15 cellular contexts compared by ENCODE assay signal in genomic region chr13:100529666-100530065, GRCh38. TPM values are rescaled to one million over a fixed set of nuclear protein-coding genes. Genes with fewer than 3 reads are reported as not detected.
DNase-seq lines count a peak whose midpoint lies in the region; ATAC-seq and TF ChIP-seq lines count a peak whose summit lies in the region.
"Had no signal": no experiment of that assay in that cellular context is flagged by ENCODE, and none has a peak within 500 bp of the region (broad histone marks: within the 10 kb centered on the region; RNA-seq: fewer than 3 reads in every experiment).

No MANE protein-coding gene starts in this region.

- H3K23me2 ChIP-seq in H9 (ENCODE audit: insufficient read length, low read depth, low read length, poor library complexity, severe bottlenecking), result no peaks in the 10 kb centered on the region

- H3K4ac ChIP-seq in H9 (ENCODE audit: low read depth, low read length), result no peak overlapping the region

- peaks cover 3% of the 10 kb centered on the region; the same call in 1 of the 2 replicates for H3K4me1 ChIP-seq in H9 (ENCODE audit: insufficient read depth, low read length)

- WGBS in H9 (ENCODE audit: extremely low coverage, insufficient read length, low lambda C conversion rate), result no CpG with 5 or more reads among the region's 11 CpGs

- no peak overlapping the region for H3T11ph ChIP-seq in H9 (ENCODE audit: low read length)

- intact Hi-C loops in sciatic nerve (cut with DNase I), result no loop called here

- H3K18ac ChIP-seq in H9 (ENCODE audit: insufficient read length, low read depth, low read length), result no peak overlapping the region

- H4K91ac ChIP-seq in H9 (ENCODE audit: insufficient read length, low read depth, low read length), result no peak overlapping the region

- DNase-seq in H9 (no peak), coronary artery (ENCODE audit: low spot score) (peak; percentile 45), nephron progenitor cell (no peak), sciatic nerve (ENCODE audit: low spot score) (peak; percentile 36), T-helper 9 cell (no peak), DMS53 (lab: John Stamatoyannopoulos, UW) (no peak), T-helper 2 cell (no peak)
- DNase-seq: ACHN; Calu3; CD4-positive, CD25-positive, alpha-beta regulatory T cell; DMS79 treated with DMSO at 0.1 percent for 48 hours; EL had no signal

- peaks cover 2% of the 10 kb centered on the region for H4K20me1 ChIP-seq in H9 (ENCODE audit: control insufficient read depth, insufficient read depth, insufficient read length)
- H4K20me1 ChIP-seq: BLaER1 treated with 17β-estradiol and CSF1 and Interleukin-3, amounts not matched to agents 10 nM and 100 nM had no signal

- H4K5ac ChIP-seq in H9 (ENCODE audit: insufficient read length, low read depth, low read length), result no peak overlapping the region

- H2BK20ac ChIP-seq in H9 (ENCODE audit: low read depth, low read length, poor library complexity, severe bottlenecking), result no peak overlapping the region

- H3K27ac ChIP-seq in H9 (ENCODE audit: insufficient read length, low read depth, low read length), result no peak overlapping the region
- no peak overlapping the region for H3K27ac ChIP-seq in coronary artery
- H3K27ac ChIP-seq: BLaER1 treated with 17β-estradiol and CSF1 and Interleukin-3, amounts not matched to agents 10 nM and 100 nM had no signal

- H2BK12ac ChIP-seq in H9 (ENCODE audit: insufficient read length, low read depth, low read length), result no peak overlapping the region

- H3K14ac ChIP-seq in H9 (ENCODE audit: insufficient read depth, low read length), result no peak overlapping the region

- H2BK15ac ChIP-seq in H9 (ENCODE audit: low read depth, low read length), result no peak overlapping the region

- H4K8ac ChIP-seq in H9 (replicated peaks; ENCODE audit: insufficient read length, low read depth, low read length), result no peak overlapping the region

- H3K4me1 Mint-ChIP-seq in H9 (peaks cover 37 to 54% of the 10 kb centered on the region in 2 experiments), nephron progenitor cell (peaks cover 43% of the 10 kb centered on the region)

- no peak overlapping the region for H3K56ac ChIP-seq in H9 (ENCODE audit: insufficient read length, low read depth, low read length)

- no peak for TF ChIP-seq CTCF in H9 (conservative IDR thresholded peaks at IDR 0.05)
- no peak for TF ChIP-seq CTCF in coronary artery (IDR thresholded peaks at IDR 0.05)
- TF ChIP-seq CTCF in nephron progenitor cell (IDR thresholded peaks at IDR 0.05), result no peak

- no peak overlapping the region for H2BK5ac ChIP-seq in H9 (ENCODE audit: insufficient read length, low read length)

- H3K9ac ChIP-seq in H9 (ENCODE audit: extremely low read depth, insufficient read length, low read length), result no peak overlapping the region
- H3K9ac ChIP-seq: BLaER1 treated with 17β-estradiol and CSF1 and Interleukin-3, amounts not matched to agents 10 nM and 100 nM had no signal

- no peak overlapping the region for H2BK120ac ChIP-seq in H9 (ENCODE audit: low read depth, low read length, poor library complexity, severe bottlenecking)

- no peak overlapping the region for H2AK5ac ChIP-seq in H9 (ENCODE audit: insufficient read length, low read length)

- H3K9me3 ChIP-seq in H9 (ENCODE audit: control insufficient read depth, low read depth, low read length), result no peaks in the 10 kb centered on the region

- H3K9me3 Mint-ChIP-seq in H9, result no peaks in the 10 kb centered on the region
- no peaks in the 10 kb centered on the region for H3K9me3 Mint-ChIP-seq in nephron progenitor cell

- H3K36me3 Mint-ChIP-seq in H9 (ENCODE audit: insufficient read depth in 1 of 3, low read depth in 3 of 3) (peaks cover 10 to 29% (median 20%) of the 10 kb centered on the region in 3 experiments; a peak in 6 of 7 replicates), nephron progenitor cell (ENCODE audit: low read depth) (peaks cover 49% of the 10 kb centered on the region)

- H3K27ac Mint-ChIP-seq in H9 (peak overlapping the region; percentile 21 to 79 (median 65); a peak in 4 of 7 replicates), nephron progenitor cell (peak overlapping the region; percentile 42)
- H3K27ac Mint-ChIP-seq: CD4-positive, CD25-positive, alpha-beta regulatory T cell had no signal

- H3K4me3 Mint-ChIP-seq in H9, result no peak overlapping the region
- H3K4me3 Mint-ChIP-seq in nephron progenitor cell, result no peak overlapping the region
- H3K4me3 Mint-ChIP-seq: CD4-positive, CD25-positive, alpha-beta regulatory T cell had no signal

- peaks cover 1% of the 10 kb centered on the region; the same call in 1 of the 2 replicates for H3K27me3 Mint-ChIP-seq in H9 (ENCODE audit: low read depth)
- peaks cover 4% of the 10 kb centered on the region for H3K27me3 Mint-ChIP-seq in nephron progenitor cell (ENCODE audit: low read depth, poor library complexity)
- H3K27me3 Mint-ChIP-seq: CD4-positive, CD25-positive, alpha-beta regulatory T cell had no signal

- ATAC-seq in sciatic nerve (no peak), GM18498 (IDR thresholded peaks at IDR 0.05; ENCODE audit: unreplicated experiment) (no peak)
- ATAC-seq: HCT116 had no signal

- H3K4me2 ChIP-seq in H9 (ENCODE audit: insufficient read depth, insufficient read length, low read length), result no peak overlapping the region

- H3K79me1 ChIP-seq in H9 (ENCODE audit: insufficient read depth, low read depth, low read length, poor library complexity, severe bottlenecking), result no peaks in the 10 kb centered on the region

- H2AFZ ChIP-seq in H9 (ENCODE audit: low read length), result no peak overlapping the region

- no peak overlapping the region for H3K4me3 ChIP-seq in coronary artery
- H3K4me3 ChIP-seq: BLaER1 treated with 17β-estradiol and CSF1 and Interleukin-3, amounts not matched to agents 10 nM and 100 nM had no signal

- no peaks in the 10 kb centered on the region for H3K27me3 ChIP-seq in H9 (ENCODE audit: insufficient read depth, low read length)
- H3K27me3 ChIP-seq: BLaER1 treated with 17β-estradiol and CSF1 and Interleukin-3, amounts not matched to agents 10 nM and 100 nM had no signal

- H3K79me2 ChIP-seq in H9 (ENCODE audit: insufficient read depth, low read length), result no peaks in the 10 kb centered on the region

- no peak overlapping the region for H3K23ac ChIP-seq in H9 (ENCODE audit: insufficient read length, low read depth, low read length)

RNA-seq across cellular contexts. Expression of gene GGACT, which starts 58.9 kb away (rescaled TPM):
- total RNA-seq in H9 (2021) (1.3 TPM in 2 replicates), sciatic nerve (5.2 TPM)

Comparison
In these comparisons a context has a peak if more than half of its experiments do, and no peak if none do; other contexts are left out.
1. DNase-seq: peak in coronary artery (single experiment) and sciatic nerve (single experiment); none in H9 (single experiment), nephron progenitor cell (single experiment), T-helper 9 cell (single experiment), DMS53 (single experiment) and T-helper 2 cell (0 of 5).